Comparison of ENCODE assay signal across 14 cellular contexts in the genomic region with DNA sequence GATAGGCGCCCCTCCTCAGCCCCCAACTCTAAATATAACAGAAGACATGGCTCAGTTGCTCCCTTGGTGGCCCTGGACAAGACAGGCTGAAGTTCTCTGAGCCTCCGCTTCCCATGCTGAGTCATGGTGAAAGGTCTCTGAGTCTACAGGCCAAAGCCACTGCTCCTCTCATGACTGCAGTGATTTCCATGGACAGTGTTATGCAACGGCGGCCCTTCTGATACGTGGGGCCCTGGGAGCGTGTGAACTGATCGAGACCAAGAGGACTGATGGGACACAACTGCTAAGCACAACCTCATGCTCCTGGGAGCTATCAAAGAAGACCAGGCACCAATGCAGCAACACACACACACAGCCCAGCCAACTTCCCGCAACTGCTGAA.
"Had no signal": no experiment of that assay in that cellular context is flagged by ENCODE, and none has a peak within 500 bp of the region (broad histone marks: within the 10 kb centered on the region; RNA-seq: fewer than 3 reads in every experiment).

No MANE protein-coding gene starts in this region.

- H3K27ac ChIP-seq: psoas muscle, sigmoid colon, spleen, stomach, testis, upper lobe of right lung had no signal

- H3K27ac Mint-ChIP-seq: activated naive CD4-positive, alpha-beta T cell treated with anti-CD3 and anti-CD28 coated beads for 36 hours; T-helper 2 cell treated with Interferon-gamma antibody and Interleukin-4, amounts not matched to agents 5 μg/mL and 100 μg/mL, for 36 hours had no signal

- H3K4me1 ChIP-seq: psoas muscle, upper lobe of right lung had no signal

- H3K9me3 ChIP-seq: psoas muscle, sigmoid colon, spleen, stomach, testis, upper lobe of right lung had no signal

- H3K4me3 ChIP-seq: psoas muscle, sigmoid colon, spleen, stomach, testis, upper lobe of right lung had no signal

- ATAC-seq: activated CD4-positive, CD25-positive, alpha-beta regulatory T cell treated with anti-CD3 and anti-CD28 coated beads, Interleukin-2, amount 50 U/mL, for 24 hours; esophagus mucosa; psoas muscle; upper lobe of right lung had no signal

- H3K9me3 Mint-ChIP-seq: activated naive CD4-positive, alpha-beta T cell treated with anti-CD3 and anti-CD28 coated beads for 36 hours; T-helper 2 cell treated with Interferon-gamma antibody and Interleukin-4, amounts not matched to agents 5 μg/mL and 100 μg/mL, for 36 hours had no signal

- H3K36me3 ChIP-seq: upper lobe of right lung had no signal

- H3K27me3 ChIP-seq: sigmoid colon, spleen, stomach, testis, upper lobe of right lung had no signal

- H3K4me3 Mint-ChIP-seq: activated naive CD4-positive, alpha-beta T cell treated with anti-CD3 and anti-CD28 coated beads for 36 hours; T-helper 2 cell treated with Interferon-gamma antibody and Interleukin-4, amounts not matched to agents 5 μg/mL and 100 μg/mL, for 36 hours had no signal

- DNase-seq: activated naive CD4-positive, alpha-beta T cell treated with anti-CD3 and anti-CD28 coated beads for 36 hours; activated T-cell treated with anti-CD3 and anti-CD28 coated beads for 4 hours; hypothalamus; psoas muscle; sigmoid colon; spleen; stimulated activated CD4-positive, alpha-beta T cell treated with anti-CD3 and anti-CD28 coated beads, Interleukin-1b, Interleukin-23, amount 100 ng/mL, for 48 hours; stomach; SW 1271; testis; upper lobe of right lung had no signal
